ENCODE assay signal across 10 cellular contexts in genomic region chr18:46411862-46412690, GRCh38.
DNase-seq lines count a peak whose midpoint lies in the region; ATAC-seq and TF ChIP-seq lines count a peak whose summit lies in the region.
"Had no signal": no experiment of that assay in that cellular context is flagged by ENCODE, and none has a peak within 500 bp of the region (broad histone marks: within the 10 kb centered on the region; RNA-seq: fewer than 3 reads in every experiment).

No MANE protein-coding gene starts in this region.

- H3K27me3 ChIP-seq in adrenal gland (no peaks in the 10 kb centered on the region), transverse colon (no peaks in the 10 kb centered on the region)

- intact Hi-C loops in adrenal gland (cut with DNase I) (no loop called here), left colon (cut with DNase I, micrococcal nuclease) (no loop called here), transverse colon (cut with DNase I; ENCODE audit: low total_unique reads) (no loop called here)

- 17 to 36% (median 31%) methylated on average over 3 to 6 of the region's 6 CpGs for WGBS in adrenal gland, 4 donors
- 49 to 68% methylated on average over 3 to 6 of the region's 6 CpGs for WGBS in transverse colon (ENCODE audit: low coverage in 1 of 2), 2 donors

- ATAC-seq in left colon (peak; percentile 21), HG03520 (IDR thresholded peaks at IDR 0.05; ENCODE audit: unreplicated experiment) (no peak), GM18909 (IDR thresholded peaks at IDR 0.05; ENCODE audit: poor library complexity, unreplicated experiment) (no peak)
- ATAC-seq: GM12878 had no signal

- in situ Hi-C loops in transverse colon (cut with MboI; ENCODE audit: low pct_ligation_motif_present in 1 of 4, low pct_unique_long_range_greater_than_20kb in 1 of 4, low sequenced_read_pairs in 3 of 4): no loop called here

- H3K36me3 ChIP-seq in adrenal gland (replicated peaks in 1 of 2): no peaks in the 10 kb centered on the region
- no peaks in the 10 kb centered on the region for H3K36me3 ChIP-seq in transverse colon

- TF ChIP-seq EP300 in transverse colon (IDR thresholded peaks at IDR 0.05; ENCODE audit: low read depth): no peak

- no peaks in the 10 kb centered on the region for H3K9me3 ChIP-seq in adrenal gland (replicated peaks in 1 of 3)
- no peaks in the 10 kb centered on the region for H3K9me3 ChIP-seq in transverse colon

- peak; percentile 16 for DNase-seq in NCI-H748 (lab: John Stamatoyannopoulos, UW; ENCODE audit: unreplicated experiment)
- DNase-seq in NCI-H748 treated with DMSO at 0.1 percent for 48 hours (lab: John Stamatoyannopoulos, UW): no peak
- DNase-seq in adrenal gland: peak; percentile 55 to 93 (median 78)
- peak; percentile 8 to 43 for DNase-seq in left colon
- DNase-seq in transverse colon: no peak
- no peak for DNase-seq in NOMO-1 treated with DMSO at 0.1 percent for 48 hours (lab: John Stamatoyannopoulos, UW; ENCODE audit: unreplicated experiment)
- DNase-seq: Kasumi-1 had no signal

- no peak overlapping the region for H3K4me3 ChIP-seq in adrenal gland
- H3K4me3 ChIP-seq in transverse colon: no peak overlapping the region
- H3K4me3 ChIP-seq: GM12878 had no signal

- TF ChIP-seq CTCF in adrenal gland (IDR thresholded peaks at IDR 0.05) (no peak), transverse colon (IDR thresholded peaks at IDR 0.05) (no peak)

- H3K27ac ChIP-seq in adrenal gland (peak overlapping the region in 2 of 5 donors; percentile 57 to 66), transverse colon (peak overlapping the region; percentile 52 to 74 (median 59))

- peaks cover 15 to 47% of the 10 kb centered on the region in 2 donors for H3K4me1 ChIP-seq in adrenal gland (replicated peaks in 1 of 2)
- peaks cover 3 to 20% (median 12%) of the 10 kb centered on the region in 4 donors for H3K4me1 ChIP-seq in transverse colon

- TF ChIP-seq POLR2A in adrenal gland (IDR thresholded peaks at IDR 0.05) (no peak), transverse colon (IDR thresholded peaks at IDR 0.05) (no peak)

Comparison
In these comparisons a context has a peak if more than half of its experiments do, and no peak if none do; other contexts are left out.
1. DNase-seq: peak in NCI-H748 (single experiment), adrenal gland (7 of 7) and left colon (2 of 2); none in NCI-H748 treated with DMSO at 0.1 percent for 48 hours (single experiment), transverse colon (single experiment) and NOMO-1 treated with DMSO at 0.1 percent for 48 hours (single experiment).